ENCODE assay signal across 7 cellular contexts in the genomic region with DNA sequence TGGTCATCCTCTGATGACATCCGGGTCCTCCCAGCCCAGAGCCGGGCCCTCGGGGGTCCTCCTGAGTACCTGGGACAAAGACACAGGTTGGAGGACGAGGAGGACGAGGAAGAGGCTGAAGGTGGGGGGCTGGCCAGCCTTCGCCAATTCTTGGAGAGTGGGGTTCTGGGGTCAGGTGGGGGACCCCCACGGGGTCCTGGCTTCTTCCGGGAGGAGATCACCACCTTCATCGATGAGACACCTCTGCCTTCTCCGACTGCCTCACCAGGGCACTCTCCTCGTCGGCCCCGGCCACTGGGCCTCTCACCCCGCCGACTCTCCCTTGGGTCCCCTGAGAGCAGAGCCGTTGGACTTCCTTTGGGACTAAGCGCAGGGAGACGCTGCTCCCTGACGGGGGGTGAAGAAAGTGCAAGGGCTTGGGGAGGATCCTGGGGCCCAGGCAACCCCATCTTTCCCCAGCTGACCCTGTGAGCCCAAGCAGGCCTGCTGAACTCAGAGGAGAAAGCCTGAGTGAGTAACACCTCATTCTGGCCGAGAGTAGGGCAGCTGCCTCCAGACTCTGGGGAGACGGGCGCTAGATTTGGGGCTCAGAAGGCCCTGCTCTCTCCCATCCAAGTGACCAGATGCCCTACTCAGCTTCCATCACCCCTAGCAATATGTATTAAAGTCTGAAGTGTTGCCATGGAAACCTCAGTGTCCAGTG. TPM values are rescaled to one million over a fixed set of nuclear protein-coding genes. Genes with fewer than 3 reads are reported as not detected.
DNase-seq lines count a peak whose midpoint lies in the region; ATAC-seq and TF ChIP-seq lines count a peak whose summit lies in the region.

No MANE protein-coding gene starts in this region.

- POLR2A ChIA-PET in PC-3 (lab: Charles Lee; ENCODE audit: unreplicated experiment) = no interaction called here

- H3K27ac ChIP-seq in DND-41 (ENCODE audit: low read length) (no peak overlapping the region), PC-3 (ENCODE audit: low read length) (no peak overlapping the region), esophagus squamous epithelium (peak overlapping the region; percentile 9 to 63 (median 29)), prostate gland (peak overlapping the region; percentile 8 to 53), body of pancreas (no peak overlapping the region)

- H3K9me3 ChIP-seq in DND-41 (ENCODE audit: insufficient read depth, low read length, severe bottlenecking) (no peaks in the 10 kb centered on the region), PC-3 (ENCODE audit: low read length) (no peaks in the 10 kb centered on the region), esophagus squamous epithelium (no peaks in the 10 kb centered on the region), prostate gland (no peaks in the 10 kb centered on the region), body of pancreas (no peaks in the 10 kb centered on the region)

- H3K9me2 ChIP-seq in PC-3 (replicated peaks; ENCODE audit: low read length) = no peaks in the 10 kb centered on the region

- intact Hi-C loops in PC-3 (cut with micrococcal nuclease) = no loop called here
- intact Hi-C loops in esophagus squamous epithelium (cut with DNase I) = loop anchor here (5.0 kb wide), 1 partner anchor 90 kb away; no protein-coding TSS in a partner anchor
- intact Hi-C loops in prostate gland (cut with DNase I) = loop anchor here (5.0 kb wide), 3 partner anchors 60 to 210 kb away; a partner anchor contains a TSS
- intact Hi-C loops in body of pancreas (cut with DNase I) = no loop called here

- H3K4me3 ChIP-seq in DND-41 (ENCODE audit: low read depth in 1 of 2, low read length in 2 of 2) (no peak overlapping the region), PC-3 (ENCODE audit: low read length) (no peak overlapping the region), esophagus squamous epithelium (peak overlapping the region in 1 of 4 donors; percentile 95), prostate gland (no peak overlapping the region), body of pancreas (no peak overlapping the region)

- DNase-seq in DND-41 = no peak
- DNase-seq in PC-3 = no peak
- DNase-seq in esophagus squamous epithelium (lab: John Stamatoyannopoulos, UW) = no peak
- DNase-seq in prostate gland (ENCODE audit: low spot score) = no peak
- no peak for DNase-seq in body of pancreas
- no peak for DNase-seq in AG08395 (ENCODE audit: low spot score)
- DNase-seq in HT-29 (ENCODE audit: low spot score) = no peak

- H3K79me2 ChIP-seq in DND-41 (ENCODE audit: insufficient read depth, low read length) (no peaks in the 10 kb centered on the region), PC-3 (ENCODE audit: low read length) (no peaks in the 10 kb centered on the region)

- WGBS in esophagus squamous epithelium, 2 donors = 71% methylated on average over 5 of the region's 22 CpGs; no CpG with 5 or more reads in 1 of the 2 donors
- WGBS in prostate gland = 69% methylated on average over 22 of the region's 22 CpGs
- 50 to 65% methylated on average over 20 of the region's 22 CpGs for WGBS in body of pancreas, 2 donors

- no peak overlapping the region for H3K9ac ChIP-seq in DND-41 (ENCODE audit: low read depth, low read length)
- no peak overlapping the region for H3K9ac ChIP-seq in PC-3 (ENCODE audit: low read length)

- H3K27me3 ChIP-seq in DND-41 (ENCODE audit: insufficient read depth, low read length, poor library complexity) (peaks cover 92% of the 10 kb centered on the region), PC-3 (ENCODE audit: low read length) (no peaks in the 10 kb centered on the region), esophagus squamous epithelium (peaks cover 0 to 85% (median 5%) of the 10 kb centered on the region in 4 donors), prostate gland (replicated peaks; ENCODE audit: insufficient read depth) (no peaks in the 10 kb centered on the region), body of pancreas (peaks cover 0 to 19% of the 10 kb centered on the region in 2 donors)

- CTCF ChIA-PET in PC-3 (lab: Charles Lee) = no interaction called here

- H2AFZ ChIP-seq in DND-41 (ENCODE audit: low read depth, low read length) = no peak overlapping the region
- H2AFZ ChIP-seq in PC-3 (ENCODE audit: low read length) = peak overlapping the region; percentile 52; the same call in 1 of the 2 replicates

- no peaks in the 10 kb centered on the region for H3F3A ChIP-seq in PC-3 (ENCODE audit: low read length, unreplicated experiment)

- H4K20me1 ChIP-seq in DND-41 (ENCODE audit: insufficient read depth, low read length) = peaks cover 17% of the 10 kb centered on the region
- no peaks in the 10 kb centered on the region for H4K20me1 ChIP-seq in PC-3 (ENCODE audit: low read length)

- BruUV-seq in PC-3 (replicated peaks; lab: Mats Ljungman, UMichigan) = no TSS peak

- H3K4me2 ChIP-seq in DND-41 (ENCODE audit: insufficient read depth, low read length) (peak overlapping the region; percentile 5; the same call in 1 of the 2 replicates), PC-3 (ENCODE audit: low read length) (peak overlapping the region; percentile 55; the same call in 1 of the 2 replicates)

- ATAC-seq in DND-41 (ENCODE audit: insufficient read depth, low read depth) (no peak), PC-3 (no peak), body of pancreas (no peak)

- no peak for TF ChIP-seq POLR2A in esophagus squamous epithelium (IDR thresholded peaks at IDR 0.05)
- no peak for TF ChIP-seq POLR2A in prostate gland (IDR thresholded peaks at IDR 0.05)
- TF ChIP-seq POLR2A in body of pancreas (IDR thresholded peaks at IDR 0.05) = no peak

- no peaks in the 10 kb centered on the region for H3K36me3 ChIP-seq in DND-41 (ENCODE audit: insufficient read depth, low read length)
- H3K36me3 ChIP-seq in PC-3 (ENCODE audit: low read depth, low read length) = no peaks in the 10 kb centered on the region
- H3K36me3 ChIP-seq in esophagus squamous epithelium = peaks cover 0 to 18% (median 0%) of the 10 kb centered on the region in 3 donors
- no peaks in the 10 kb centered on the region for H3K36me3 ChIP-seq in prostate gland
- H3K36me3 ChIP-seq in body of pancreas (replicated peaks in 1 of 2; ENCODE audit: insufficient read depth in 1 of 2, low read depth in 2 of 2) = no peaks in the 10 kb centered on the region

- TF ChIP-seq CTCF in DND-41 (IDR thresholded peaks at IDR 0.05; ENCODE audit: borderline replicate concordance, extremely low read depth, low read length, poor library complexity, severe bottlenecking) (no peak), PC-3 (conservative IDR thresholded peaks at IDR 0.05; ENCODE audit: low read depth, low read length) (no peak), esophagus squamous epithelium (IDR thresholded peaks at IDR 0.05) (no peak), prostate gland (IDR thresholded peaks at IDR 0.05) (no peak), body of pancreas (IDR thresholded peaks at IDR 0.05) (no peak)

- H3K4me1 ChIP-seq in DND-41 (ENCODE audit: insufficient read depth, low read length) (peaks cover 19% of the 10 kb centered on the region), PC-3 (ENCODE audit: insufficient read depth, low read length) (peaks cover 5% of the 10 kb centered on the region; the same call in 1 of the 2 replicates), esophagus squamous epithelium (peaks cover 5 to 57% (median 16%) of the 10 kb centered on the region in 3 donors), prostate gland (replicated peaks) (no peaks in the 10 kb centered on the region), body of pancreas (peaks cover 37% of the 10 kb centered on the region)

RNA-seq across cellular contexts. Expression of a gene that starts 1.3 kb away (rescaled TPM):
- 9.3 and 24.4 TPM in 2 replicates for total RNA-seq in PC-3 (2014; rRNA removed)
- 1 to 10 TPM; 2.6 to 6.6 (median 4.4) TPM for total RNA-seq in esophagus squamous epithelium
- total RNA-seq in prostate gland = 10 to 100 TPM; 25.7 to 28.8 TPM
- 10 to 100 TPM; 17.6 to 43.2 TPM for total RNA-seq in body of pancreas
- total RNA-seq in HT-29 (2014; rRNA removed; shearing (Covaris generic)) = 2.2 and 2.7 TPM in 2 replicates

RNA-seq across cellular contexts. Expression of a gene that starts 5.3 kb away (rescaled TPM):
- not detected in 2 replicates for total RNA-seq in PC-3 (2014; rRNA removed)
- total RNA-seq in esophagus squamous epithelium = 1 to 10 TPM in 3 of 4 donors, not detected in 1; 1.3 to 2.3 (median 1.5) TPM
- total RNA-seq in prostate gland = 1 to 10 TPM; 4.3 to 4.4 TPM
- total RNA-seq in body of pancreas = under 1 TPM in 1 of 2 donors, not detected in 1; 0.78 TPM
- not detected in 2 replicates for total RNA-seq in HT-29 (2014; rRNA removed; shearing (Covaris generic))

RNA-seq across cellular contexts. Expression of a gene that starts 13.8 kb away (rescaled TPM):
- 1.8 TPM in 1 of 2 replicates, not detected in the other for total RNA-seq in PC-3 (2014; rRNA removed)
- under 1 TPM in 1 of 4 donors, not detected in 3; 0.76 TPM for total RNA-seq in esophagus squamous epithelium
- total RNA-seq in prostate gland = 1 to 10 TPM; 2.3 to 2.4 TPM
- under 1 TPM; 0.33 to 0.52 TPM for total RNA-seq in body of pancreas
- total RNA-seq in HT-29 (2014; rRNA removed; shearing (Covaris generic)) = 0.97 TPM in 1 of 2 replicates, not detected in the other

RNA-seq across cellular contexts. Expression of a gene that starts 24.2 kb away (rescaled TPM):
- 52.1 and 92.0 TPM in 2 replicates for total RNA-seq in PC-3 (2014; rRNA removed)
- 10 to 100 TPM in 3 of 4 donors, 1 to 10 TPM in 1; 5.9 to 20.0 (median 12.8) TPM for total RNA-seq in esophagus squamous epithelium
- total RNA-seq in prostate gland = 10 to 100 TPM in 1 of 2 donors, 1 to 10 TPM in 1; 1.7 to 16.2 TPM
- total RNA-seq in body of pancreas = 1 to 10 TPM in 1 of 2 donors, under 1 TPM in 1; 0.52 to 2.3 TPM
- 95.5 and 126 TPM in 2 replicates for total RNA-seq in HT-29 (2014; rRNA removed; shearing (Covaris generic))

RNA-seq across cellular contexts. Expression of a gene that starts 25.1 kb away (rescaled TPM):
- total RNA-seq in PC-3 (2014; rRNA removed) (107 and 113 TPM in 2 replicates), esophagus squamous epithelium (10 to 100 TPM; 50.6 to 60.0 (median 54.0) TPM), prostate gland (10 to 100 TPM; 58.3 to 84.1 TPM), body of pancreas (10 to 100 TPM; 18.2 to 60.6 TPM)
- 122 and 136 TPM in 2 replicates for total RNA-seq in HT-29 (2014; rRNA removed; shearing (Covaris generic))

Comparison
In these comparisons a context has a peak if more than half of its experiments do, and no peak if none do; other contexts are left out.
1. H3K27ac ChIP-seq: peak in esophagus squamous epithelium (4 of 4) and prostate gland (2 of 2); none in DND-41 (single experiment), PC-3 (single experiment) and body of pancreas (0 of 4).
2. intact Hi-C loops: an anchor here in esophagus squamous epithelium (5.0 kb wide) and prostate gland (5.0 kb wide); none called in PC-3 and body of pancreas.